Comparison of ENCODE assay signal across 9 cellular contexts in the genomic region with DNA sequence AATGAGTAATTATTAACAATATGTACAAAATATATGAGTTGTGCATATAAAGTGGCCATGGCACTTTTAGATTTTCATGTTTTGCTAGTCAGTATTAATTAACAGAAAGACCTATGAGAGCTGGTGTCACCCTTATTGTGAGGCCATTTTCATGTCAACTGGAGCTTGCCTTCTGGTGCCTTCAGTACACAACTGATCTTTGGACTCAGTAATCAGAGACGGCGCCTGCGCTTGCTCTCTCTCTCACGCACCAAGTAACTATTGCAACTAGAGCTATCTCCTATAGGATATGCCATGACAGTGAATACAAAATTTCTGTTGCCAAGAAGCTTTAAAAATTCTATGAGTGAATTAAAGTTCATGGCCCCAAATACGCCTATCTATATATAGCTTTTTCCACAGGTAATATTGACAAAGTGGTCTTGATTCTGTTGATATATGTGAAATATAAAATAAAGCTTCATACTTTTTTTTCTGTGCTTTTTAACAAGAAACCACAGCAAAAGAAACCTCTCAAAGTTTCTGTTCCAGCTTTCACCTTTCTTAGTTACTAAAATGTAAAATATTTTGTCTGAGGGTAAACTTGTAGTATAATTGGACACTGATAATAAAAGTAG. TPM values are rescaled to one million over a fixed set of nuclear protein-coding genes. Genes with fewer than 3 reads are reported as not detected.
DNase-seq lines count a peak whose midpoint lies in the region; ATAC-seq and TF ChIP-seq lines count a peak whose summit lies in the region.
"Had no signal": no experiment of that assay in that cellular context is flagged by ENCODE, and none has a peak within 500 bp of the region (broad histone marks: within the 10 kb centered on the region; RNA-seq: fewer than 3 reads in every experiment).

No MANE protein-coding gene starts in this region.

- H4K20me1 ChIP-seq in mammary epithelial cell (ENCODE audit: insufficient read depth, low read length), result no peaks in the 10 kb centered on the region

- no TSS peak for BruUV-seq in mammary epithelial cell (replicated peaks; lab: Mats Ljungman, UMichigan)
- BruUV-seq in MCF 10A (replicated peaks; lab: Mats Ljungman, UMichigan), result no TSS peak

- H3K4me3 ChIP-seq in mammary epithelial cell (replicated peaks in 1 of 3; ENCODE audit: insufficient read depth in 1 of 3, low read depth in 2 of 3, low read length in 3 of 3) (no peak overlapping the region), liver (ENCODE audit: low read depth in 1 of 3, low read length in 3 of 3) (no peak overlapping the region), thyroid gland (replicated peaks in 1 of 3) (no peak overlapping the region)

- H3K27me3 Mint-ChIP-seq in MCF 10A (ENCODE audit: insufficient read depth, unreplicated experiment), result no peaks in the 10 kb centered on the region
- H3K27me3 Mint-ChIP-seq in T-cell, result no peaks in the 10 kb centered on the region

- 92% methylated on average over 5 of the region's 5 CpGs for WGBS in mammary epithelial cell (ENCODE audit: low coverage, missing lambda C conversion rate)
- WGBS in liver, result 25% methylated on average over 5 of the region's 5 CpGs
- WGBS in thyroid gland, 2 donors, result 93 to 94% methylated on average over 5 of the region's 5 CpGs

- ATAC-seq in T-cell (replicated peaks in 1 of 4), result no peak
- ATAC-seq in GM18520 (IDR thresholded peaks at IDR 0.05; ENCODE audit: unreplicated experiment), result no peak

- dilution Hi-C loops in mammary epithelial cell (cut with HindIII; ENCODE audit: low sequenced_read_pairs), result no loop called here

- TF ChIP-seq CTCF in mammary epithelial cell (conservative IDR thresholded peaks at IDR 0.05 in 1 of 2, IDR thresholded peaks at IDR 0.05 in 1 of 2; ENCODE audit: extremely low read depth in 1 of 2, insufficient read depth in 1 of 2, low read depth in 1 of 2, low read length in 2 of 2) (no peak), MCF 10A (IDR thresholded peaks at IDR 0.05; ENCODE audit: unreplicated experiment) (no peak), liver (IDR thresholded peaks at IDR 0.05; ENCODE audit: low read depth, low read length, missing input control) (no peak), thyroid gland (IDR thresholded peaks at IDR 0.05) (no peak)

- intact Hi-C loops in mammary epithelial cell (cut with micrococcal nuclease) (no loop called here), MCF 10A (cut with micrococcal nuclease) (no loop called here), thyroid gland (cut with DNase I) (loop anchor here (5.0 kb wide), 1 partner anchor 101 kb away; no protein-coding TSS in a partner anchor)

- no peaks in the 10 kb centered on the region for H3K9me3 Mint-ChIP-seq in MCF 10A (ENCODE audit: unreplicated experiment)
- H3K9me3 Mint-ChIP-seq in T-cell, result no peaks in the 10 kb centered on the region

- H3K27me3 ChIP-seq in mammary epithelial cell (ENCODE audit: insufficient read depth, low read length) (no peaks in the 10 kb centered on the region), liver (ENCODE audit: control insufficient read depth in 4 of 4, insufficient read depth in 4 of 4, low read length in 3 of 4) (no peaks in the 10 kb centered on the region), thyroid gland (no peaks in the 10 kb centered on the region)

- H3K9me3 ChIP-seq in mammary epithelial cell (replicated peaks; ENCODE audit: insufficient read depth, low read length) (no peaks in the 10 kb centered on the region), liver (ENCODE audit: control insufficient read depth in 4 of 4, low read length in 3 of 4) (no peaks in the 10 kb centered on the region), thyroid gland (no peaks in the 10 kb centered on the region)

- H3K79me2 ChIP-seq in mammary epithelial cell (ENCODE audit: insufficient read depth, low read length), result peaks cover 81% of the 10 kb centered on the region

- H3K4me3 Mint-ChIP-seq in MCF 10A (ENCODE audit: unreplicated experiment) (no peak overlapping the region), T-cell (peak overlapping the region in 2 of 3 donors; percentile 89 to 91)

- H3K4me1 ChIP-seq in mammary epithelial cell (ENCODE audit: insufficient read depth, low read length) (peaks cover 50% of the 10 kb centered on the region), liver (ENCODE audit: control insufficient read depth in 4 of 4, insufficient read depth in 4 of 4, low read length in 3 of 4) (peaks cover 8 to 67% (median 42%) of the 10 kb centered on the region in 4 donors), thyroid gland (peaks cover 39 to 59% of the 10 kb centered on the region in 2 donors)

- no peak for TF ChIP-seq POLR2A in thyroid gland (IDR thresholded peaks at IDR 0.05)

- no peak overlapping the region for H3K27ac ChIP-seq in mammary epithelial cell (ENCODE audit: insufficient read depth, low read depth, low read length)
- peak overlapping the region; percentile 39 to 42 for H3K27ac ChIP-seq in liver (ENCODE audit: low read depth in 1 of 2, low read length in 2 of 2)
- H3K27ac ChIP-seq in thyroid gland, result peak overlapping the region; percentile 21 to 90 (median 76)

- H3K36me3 ChIP-seq in mammary epithelial cell (ENCODE audit: insufficient read depth, low read length) (no peaks in the 10 kb centered on the region), liver (ENCODE audit: control insufficient read depth in 4 of 4, insufficient read depth in 3 of 4, low read depth in 1 of 4, low read length in 3 of 4) (no peaks in the 10 kb centered on the region), thyroid gland (no peaks in the 10 kb centered on the region)

- peak in 1 of 2 donors; percentile 41 for TF ChIP-seq RAD21 in liver (IDR thresholded peaks at IDR 0.05)

- POLR2A ChIA-PET in MCF 10A (lab: Yijun Ruan, JAX), result interaction anchor here (0.6 to 17.8 kb wide), 13 partner anchors 10 to 724 kb away, joined by 3 to 724 read pairs (median 6); a partner anchor contains a TSS
- POLR2A ChIA-PET in T-cell (lab: Charles Lee), result interaction anchor here (0.6 to 1.2 kb wide), 6 partner anchors 24 to 480 kb away, joined by 3 to 7 read pairs (median 4); no protein-coding TSS in a partner anchor

- H3K9ac ChIP-seq in mammary epithelial cell (ENCODE audit: insufficient read depth, low read length), result no peak overlapping the region
- peak overlapping the region in 1 of 2 donors; percentile 76 for H3K9ac ChIP-seq in liver (ENCODE audit: low read depth in 1 of 2, low read length in 2 of 2)

- peak overlapping the region; percentile 81 for H3K4me2 ChIP-seq in mammary epithelial cell (ENCODE audit: insufficient read depth, low read depth, low read length)

- in situ Hi-C loops in mammary epithelial cell (cut with MboI; ENCODE audit: low sequenced_read_pairs in 2 of 2), result loop anchor here in 1 of 2 donors (10.0 kb wide), 1 partner anchor 104 kb away; no protein-coding TSS in a partner anchor

- H3K27ac Mint-ChIP-seq in MCF 10A (ENCODE audit: low read depth, unreplicated experiment), result no peak overlapping the region
- H3K27ac Mint-ChIP-seq in T-cell, result peak overlapping the region in 1 of 2 donors; percentile 73

- DNase-seq in mammary epithelial cell (no peak), MCF 10A (ENCODE audit: unreplicated experiment) (no peak), T-cell (no peak), thyroid gland (no peak), Kasumi-1 (lab: John Stamatoyannopoulos, UW) (no peak), NCI-H2227 (lab: John Stamatoyannopoulos, UW; ENCODE audit: unreplicated experiment) (no peak)
- DNase-seq: NCI-H1436 treated with DMSO at 0.1 percent for 48 hours had no signal

- H2AFZ ChIP-seq in mammary epithelial cell (ENCODE audit: low read depth, low read length), result no peak overlapping the region

- H3K4me1 Mint-ChIP-seq in MCF 10A (ENCODE audit: insufficient read depth, unreplicated experiment) (peaks cover 32% of the 10 kb centered on the region), T-cell (peaks cover 77 to 80% (median 77%) of the 10 kb centered on the region in 3 donors)

- CTCF ChIA-PET in mammary epithelial cell (lab: Charles Lee; ENCODE audit: low non-redundant PET) (no interaction called here), MCF 10A (lab: Yijun Ruan, JAX) (interaction anchor here (0.6 to 2.4 kb wide), 16 partner anchors 8 to 405 kb away, joined by 3 to 18 read pairs (median 4); a partner anchor contains a TSS), T-cell (lab: Charles Lee) (interaction anchor here (0.6 to 7.4 kb wide), 17 partner anchors 11 to 214 kb away, joined by 3 to 78 read pairs (median 4); a partner anchor contains a TSS)

- no peaks in the 10 kb centered on the region for H3K36me3 Mint-ChIP-seq in MCF 10A (ENCODE audit: insufficient read depth, unreplicated experiment)
- H3K36me3 Mint-ChIP-seq in T-cell, result no peaks in the 10 kb centered on the region

TF ChIP-seq in liver, 16 proteins besides CTCF, POLR2A, EP300 and RAD21 (continues in another document):
- no peak for TF ChIP-seq JUND (IDR thresholded peaks at IDR 0.05)
- TF ChIP-seq, protein P1, sequence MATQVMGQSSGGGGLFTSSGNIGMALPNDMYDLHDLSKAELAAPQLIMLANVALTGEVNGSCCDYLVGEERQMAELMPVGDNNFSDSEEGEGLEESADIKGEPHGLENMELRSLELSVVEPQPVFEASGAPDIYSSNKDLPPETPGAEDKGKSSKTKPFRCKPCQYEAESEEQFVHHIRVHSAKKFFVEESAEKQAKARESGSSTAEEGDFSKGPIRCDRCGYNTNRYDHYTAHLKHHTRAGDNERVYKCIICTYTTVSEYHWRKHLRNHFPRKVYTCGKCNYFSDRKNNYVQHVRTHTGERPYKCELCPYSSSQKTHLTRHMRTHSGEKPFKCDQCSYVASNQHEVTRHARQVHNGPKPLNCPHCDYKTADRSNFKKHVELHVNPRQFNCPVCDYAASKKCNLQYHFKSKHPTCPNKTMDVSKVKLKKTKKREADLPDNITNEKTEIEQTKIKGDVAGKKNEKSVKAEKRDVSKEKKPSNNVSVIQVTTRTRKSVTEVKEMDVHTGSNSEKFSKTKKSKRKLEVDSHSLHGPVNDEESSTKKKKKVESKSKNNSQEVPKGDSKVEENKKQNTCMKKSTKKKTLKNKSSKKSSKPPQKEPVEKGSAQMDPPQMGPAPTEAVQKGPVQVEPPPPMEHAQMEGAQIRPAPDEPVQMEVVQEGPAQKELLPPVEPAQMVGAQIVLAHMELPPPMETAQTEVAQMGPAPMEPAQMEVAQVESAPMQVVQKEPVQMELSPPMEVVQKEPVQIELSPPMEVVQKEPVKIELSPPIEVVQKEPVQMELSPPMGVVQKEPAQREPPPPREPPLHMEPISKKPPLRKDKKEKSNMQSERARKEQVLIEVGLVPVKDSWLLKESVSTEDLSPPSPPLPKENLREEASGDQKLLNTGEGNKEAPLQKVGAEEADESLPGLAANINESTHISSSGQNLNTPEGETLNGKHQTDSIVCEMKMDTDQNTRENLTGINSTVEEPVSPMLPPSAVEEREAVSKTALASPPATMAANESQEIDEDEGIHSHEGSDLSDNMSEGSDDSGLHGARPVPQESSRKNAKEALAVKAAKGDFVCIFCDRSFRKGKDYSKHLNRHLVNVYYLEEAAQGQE (IDR thresholded peaks at IDR 0.05), result peak; percentile 28
- TF ChIP-seq EGR1 (IDR thresholded peaks at IDR 0.05; ENCODE audit: low read depth in 2 of 2), result no peak
- peak; percentile 42 for TF ChIP-seq RXRA (IDR thresholded peaks at IDR 0.05)

RNA-seq across cellular contexts. Expression of a gene that starts 2.9 kb away (rescaled TPM):
- total RNA-seq in mammary epithelial cell, result 10 to 100 TPM; 16.0 to 24.2 TPM
- polyA plus RNA-seq in mammary epithelial cell, result 13.3 TPM
- 17.2 TPM for polyA minus RNA-seq in mammary epithelial cell
- total RNA-seq in MCF 10A (2022), result 15.0 and 21.6 TPM in 2 replicates
- total RNA-seq in T-cell, result 10 to 100 TPM; 22.8 to 39.7 (median 27.4) TPM
- 10 to 100 TPM in 1 of 2 donors, 1 to 10 TPM in 1; 5.8 to 13.3 TPM for total RNA-seq in liver
- 1 to 10 TPM; 5.1 to 7.1 TPM for polyA plus RNA-seq in liver
- 10 to 100 TPM; 13.7 to 17.3 (median 16.6) TPM for total RNA-seq in thyroid gland
